ENCODE assay signal across 8 cellular contexts in the genomic region with DNA sequence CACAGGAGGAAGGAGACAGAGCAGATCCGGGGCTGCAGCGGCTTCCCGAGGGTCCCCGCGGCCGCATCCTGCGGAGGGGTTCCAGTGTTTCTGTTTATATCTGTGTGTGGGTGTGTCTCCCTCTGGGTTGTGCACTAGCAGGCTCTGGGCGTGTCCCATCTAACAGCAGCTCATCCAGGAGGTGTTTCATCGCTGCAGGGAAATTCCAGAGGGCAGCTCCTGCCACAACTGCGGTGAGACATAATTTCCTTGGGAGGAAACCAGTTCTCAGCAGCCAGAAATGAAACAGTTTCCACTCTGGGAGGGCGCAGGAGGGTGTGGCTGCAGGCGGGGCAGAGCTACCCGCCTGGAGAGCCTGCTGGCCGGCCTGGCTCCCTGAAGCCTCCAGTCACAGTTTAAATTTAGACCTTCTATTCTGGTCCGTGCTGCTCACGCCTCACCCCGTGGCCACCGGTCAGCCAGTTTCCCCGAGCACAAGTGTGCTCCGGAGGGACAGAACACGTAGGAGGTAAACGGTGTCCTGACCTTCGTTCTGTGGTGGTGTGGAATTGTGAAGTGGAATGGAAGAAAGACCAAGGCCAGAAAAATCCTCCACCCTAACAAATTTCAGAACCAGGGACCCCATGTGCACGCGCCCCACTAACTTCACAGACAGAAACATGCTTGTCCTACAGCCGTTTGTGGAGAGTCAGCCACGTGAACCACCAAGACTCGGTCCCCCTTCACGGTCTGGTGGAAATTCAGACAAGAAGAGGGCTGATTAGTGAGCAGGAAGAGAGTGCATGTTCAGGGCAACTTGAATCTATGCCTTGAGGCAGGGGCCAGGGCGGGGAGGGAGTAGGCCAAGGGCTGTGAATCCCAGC. TPM values are rescaled to one million over a fixed set of nuclear protein-coding genes. Genes with fewer than 3 reads are reported as not detected.
DNase-seq lines count a peak whose midpoint lies in the region; ATAC-seq and TF ChIP-seq lines count a peak whose summit lies in the region.

No MANE protein-coding gene starts in this region.

- no peaks in the 10 kb centered on the region for H3K36me3 ChIP-seq in lower lobe of right lung

- no peaks in the 10 kb centered on the region for H3K27me3 ChIP-seq in lower lobe of right lung (ENCODE audit: low read depth)

- DNase-seq in AG09309 (ENCODE audit: low read depth) = peak; percentile 95
- DNase-seq in M059J (ENCODE audit: low read depth) = peak; percentile 99
- peak; percentile 84 for DNase-seq in cerebellar cortex (ENCODE audit: low spot score)
- DNase-seq in lower lobe of right lung = peak; percentile 83
- peak; percentile 17 for DNase-seq in stimulated activated CD8-positive, alpha-beta memory T cell treated with anti-CD3 and anti-CD28 coated beads, Interleukin-12 subunit alpha, Interleukin-12 subunit beta, amount 100 ng/mL, for 24 hours (ENCODE audit: extremely low read depth)
- no peak for DNase-seq in NCI-H446 (lab: John Stamatoyannopoulos, UW)

- intact Hi-C loops in lower lobe of right lung (cut with DNase I) = no loop called here

- no peaks in the 10 kb centered on the region for H3K9me3 ChIP-seq in lower lobe of right lung

- H3K27ac ChIP-seq in lower lobe of right lung = peak overlapping the region; percentile 84

- ATAC-seq in GM19463 (IDR thresholded peaks at IDR 0.05; ENCODE audit: unreplicated experiment) = peak; percentile 74
- ATAC-seq in activated CD4-positive, CD25-positive, alpha-beta regulatory T cell treated with anti-CD3 and anti-CD28 coated beads, Interleukin-2, amount 50 U/mL, for 24 hours = peak; percentile 85 to 87
- ATAC-seq in lower lobe of right lung = peak; percentile 90 to 91

- H3K4me1 ChIP-seq in lower lobe of right lung = peaks cover 46% of the 10 kb centered on the region

- H3K4me3 ChIP-seq in AG09309 (ENCODE audit: control insufficient read depth, low read depth, low read length) = peak overlapping the region; percentile 22
- H3K4me3 ChIP-seq in lower lobe of right lung = peak overlapping the region; percentile 34

- TF ChIP-seq CTCF in AG09309 (IDR thresholded peaks at IDR 0.05; ENCODE audit: control insufficient read depth, insufficient read depth, low read depth, low read length, missing control alignments) = no peak
- no peak for TF ChIP-seq CTCF in lower lobe of right lung (IDR thresholded peaks at IDR 0.05)

RNA-seq across cellular contexts. Expression of a gene that starts 50.2 kb away (rescaled TPM):
- not detected in 2 replicates for total RNA-seq in M059J (2014; rRNA removed; shearing (Covaris generic))
- not detected for total RNA-seq in lower lobe of right lung

Comparison
In these comparisons a context has a peak if more than half of its experiments do, and no peak if none do; other contexts are left out.
1. DNase-seq: peak in AG09309 (single experiment), M059J (single experiment), cerebellar cortex (single experiment), lower lobe of right lung (single experiment) and stimulated activated CD8-positive, alpha-beta memory T cell treated with anti-CD3 and anti-CD28 coated beads, Interleukin-12 subunit alpha, Interleukin-12 subunit beta, amount 100 ng/mL, for 24 hours (single experiment); none in NCI-H446 (0 of 2).
2. Peak in every context shown above with its lines, with median percentiles within 50 percentile points of each other: ATAC-seq.